ENCODE assay signal across 8 cellular contexts in genomic region chr12:67452119-67452805, GRCh38.
DNase-seq lines count a peak whose midpoint lies in the region; ATAC-seq and TF ChIP-seq lines count a peak whose summit lies in the region.

No MANE protein-coding gene starts in this region.

- no peak overlapping the region for H3K4me3 ChIP-seq in mucosa of descending colon

- no peaks in the 10 kb centered on the region for H3K4me1 ChIP-seq in mucosa of descending colon (ENCODE audit: low read depth)

- POLR2A ChIA-PET in activated CD4-positive, alpha-beta T cell treated with anti-CD3 and anti-CD28 coated beads for 36 hours (lab: Charles Lee), result no interaction called here

- intact Hi-C loops in activated CD4-positive, alpha-beta T cell treated with anti-CD3 and anti-CD28 coated beads for 36 hours (cut with DNase I, micrococcal nuclease), result loop anchor here (1.0 to 10.0 kb wide), 5 partner anchors 195 to 833 kb away; partner anchors contain the start of gene DYRK2 (in 1 of the 2)
- intact Hi-C loops in mucosa of descending colon (cut with DNase I, micrococcal nuclease), result no loop called here

- H3K36me3 Mint-ChIP-seq in activated CD4-positive, alpha-beta T cell treated with anti-CD3 and anti-CD28 coated beads for 36 hours (ENCODE audit: low read depth), result peaks cover 2% of the 10 kb centered on the region

- H3K4me1 Mint-ChIP-seq in activated CD4-positive, alpha-beta T cell treated with anti-CD3 and anti-CD28 coated beads for 36 hours, result peaks cover 44% of the 10 kb centered on the region

- peaks cover 5% of the 10 kb centered on the region for H3K9me3 Mint-ChIP-seq in activated CD4-positive, alpha-beta T cell treated with anti-CD3 and anti-CD28 coated beads for 36 hours (ENCODE audit: low read depth)

- no peaks in the 10 kb centered on the region for H3K36me3 ChIP-seq in mucosa of descending colon (ENCODE audit: low read depth)

- H3K9me3 ChIP-seq in mucosa of descending colon, result no peaks in the 10 kb centered on the region

- peak; percentile 50 for DNase-seq in activated CD4-positive, alpha-beta T cell treated with anti-CD3 and anti-CD28 coated beads for 36 hours
- no peak for DNase-seq in activated CD4-positive, alpha-beta T cell treated with anti-CD3 and anti-CD28 coated beads, Interleukin-2, amount 50 U/mL, for 4 hours
- DNase-seq in mucosa of descending colon (no peak), D341Med (ENCODE audit: low spot score) (no peak), NCI-H526 treated with DMSO at 0.1 percent for 48 hours (lab: John Stamatoyannopoulos, UW) (no peak)
- DNase-seq in activated effector memory CD4-positive, alpha-beta T cell treated with anti-CD3 and anti-CD28 coated beads, Interleukin-2, amount 50 U/mL, for 16 hours, result no peak

- H3K27me3 Mint-ChIP-seq in activated CD4-positive, alpha-beta T cell treated with anti-CD3 and anti-CD28 coated beads for 36 hours, result peaks cover 22% of the 10 kb centered on the region

- peak overlapping the region; percentile 6 for H3K27ac Mint-ChIP-seq in activated CD4-positive, alpha-beta T cell treated with anti-CD3 and anti-CD28 coated beads for 36 hours

- CTCF ChIA-PET in activated CD4-positive, alpha-beta T cell treated with anti-CD3 and anti-CD28 coated beads for 36 hours (lab: Charles Lee), result interaction anchor here (1.4 to 1.8 kb wide), 2 partner anchors 10 to 25 kb away, joined by 3 to 6 read pairs; no protein-coding TSS in a partner anchor

- no peak overlapping the region for H3K4me3 Mint-ChIP-seq in activated CD4-positive, alpha-beta T cell treated with anti-CD3 and anti-CD28 coated beads for 36 hours

- peak; percentile 69 for ATAC-seq in activated CD4-positive, alpha-beta T cell treated with anti-CD3 and anti-CD28 coated beads for 36 hours
- ATAC-seq in GM21723 (IDR thresholded peaks at IDR 0.05; ENCODE audit: unreplicated experiment), result peak; percentile 68
- ATAC-seq in HG03575 (IDR thresholded peaks at IDR 0.05; ENCODE audit: extremely low read depth, insufficient number of reproducible peaks, low FRiP score, unreplicated experiment), result peak; percentile 52
- peak; percentile 33 for ATAC-seq in mucosa of descending colon

- no peak for TF ChIP-seq CTCF in mucosa of descending colon (IDR thresholded peaks at IDR 0.05)

Comparison
In these comparisons a context has a peak if more than half of its experiments do, and no peak if none do; other contexts are left out.
1. intact Hi-C loops: an anchor here in activated CD4-positive, alpha-beta T cell treated with anti-CD3 and anti-CD28 coated beads for 36 hours (1.0 to 10.0 kb wide); none called in mucosa of descending colon.